In genomic region chr1:168348146-168348709, GRCh38 we compare ENCODE assay signal across 8 cellular contexts.
DNase-seq lines count a peak whose midpoint lies in the region; ATAC-seq lines count a peak whose summit lies in the region.

No MANE protein-coding gene starts in this region.

- peak; percentile 42 for ATAC-seq in activated CD4-positive, alpha-beta T cell treated with anti-CD3 and anti-CD28 coated beads for 36 hours
- no peak for ATAC-seq in stimulated activated memory B cell treated with anti-CD40 and anti-IgM and Interleukin-4, amounts not matched to agents 10 μg/mL and 1 μg/mL and 100 μg/mL, for 72 hours
- ATAC-seq in HG02759 (IDR thresholded peaks at IDR 0.05; ENCODE audit: unreplicated experiment), result no peak

- H3K4me3 ChIP-seq in esophagus (ENCODE audit: low read depth in 1 of 2, low read length in 2 of 2), result peak overlapping the region; percentile 17 to 58

- peaks cover 3% of the 10 kb centered on the region for H3K9me3 Mint-ChIP-seq in activated CD4-positive, alpha-beta T cell treated with anti-CD3 and anti-CD28 coated beads for 36 hours (ENCODE audit: low read depth)
- H3K9me3 Mint-ChIP-seq in stimulated activated memory B cell treated with anti-CD40 and anti-IgM and Interleukin-4, amounts not matched to agents 10 μg/mL and 1 μg/mL and 100 μg/mL, for 72 hours, result no peaks in the 10 kb centered on the region

- DNase-seq in activated CD4-positive, alpha-beta T cell treated with anti-CD3 and anti-CD28 coated beads for 36 hours, result peak; percentile 24
- no peak for DNase-seq in activated CD4-positive, alpha-beta T cell treated with anti-CD3 and anti-CD28 coated beads, Interleukin-2, amount 50 U/mL, for 1 hour
- DNase-seq in RPMI8226 (peak; percentile 64), midbrain (lab: John Stamatoyannopoulos, UW) (no peak), DMS53 treated with DMSO at 0.1 percent for 48 hours (lab: John Stamatoyannopoulos, UW; ENCODE audit: unreplicated experiment) (no peak)

- intact Hi-C loops in activated CD4-positive, alpha-beta T cell treated with anti-CD3 and anti-CD28 coated beads for 36 hours (cut with DNase I, micrococcal nuclease), result loop anchor here in 1 of 2 experiments (5.0 kb wide), 1 partner anchor 1544 kb away; the partner anchor contains the start of gene SCYL3

- H3K4me3 Mint-ChIP-seq in activated CD4-positive, alpha-beta T cell treated with anti-CD3 and anti-CD28 coated beads for 36 hours, result peak overlapping the region; percentile 78
- peak overlapping the region; percentile 86 for H3K4me3 Mint-ChIP-seq in stimulated activated memory B cell treated with anti-CD40 and anti-IgM and Interleukin-4, amounts not matched to agents 10 μg/mL and 1 μg/mL and 100 μg/mL, for 72 hours

- no peaks in the 10 kb centered on the region for H3K27me3 Mint-ChIP-seq in activated CD4-positive, alpha-beta T cell treated with anti-CD3 and anti-CD28 coated beads for 36 hours
- no peaks in the 10 kb centered on the region for H3K27me3 Mint-ChIP-seq in stimulated activated memory B cell treated with anti-CD40 and anti-IgM and Interleukin-4, amounts not matched to agents 10 μg/mL and 1 μg/mL and 100 μg/mL, for 72 hours

- H3K36me3 ChIP-seq in esophagus (ENCODE audit: control insufficient read depth in 2 of 2, insufficient read depth in 2 of 2, low read length in 1 of 2), result no peaks in the 10 kb centered on the region

- H3K9me3 ChIP-seq in esophagus (ENCODE audit: control insufficient read depth in 2 of 2, insufficient read depth in 1 of 2, low read depth in 1 of 2, low read length in 1 of 2), result no peaks in the 10 kb centered on the region

- WGBS in esophagus, 2 donors, result 38 to 47% methylated on average over 8 of the region's 8 CpGs

- peak overlapping the region; percentile 88 for H3K27ac Mint-ChIP-seq in activated CD4-positive, alpha-beta T cell treated with anti-CD3 and anti-CD28 coated beads for 36 hours
- H3K27ac Mint-ChIP-seq in stimulated activated memory B cell treated with anti-CD40 and anti-IgM and Interleukin-4, amounts not matched to agents 10 μg/mL and 1 μg/mL and 100 μg/mL, for 72 hours, result peak overlapping the region; percentile 87

- H3K4me1 ChIP-seq in esophagus (ENCODE audit: control insufficient read depth in 2 of 2, insufficient read depth in 2 of 2, low read length in 1 of 2), result no peaks in the 10 kb centered on the region

- no peaks in the 10 kb centered on the region for H3K27me3 ChIP-seq in esophagus (ENCODE audit: control insufficient read depth in 1 of 2, insufficient read depth in 2 of 2, low read length in 2 of 2)

- POLR2A ChIA-PET in activated CD4-positive, alpha-beta T cell treated with anti-CD3 and anti-CD28 coated beads for 36 hours (lab: Charles Lee), result interaction anchor here (0.7 kb wide), 2 partner anchors 50 to 1344 kb away, joined by 3 read pairs; no protein-coding TSS in a partner anchor

- no peak overlapping the region for H3K27ac ChIP-seq in esophagus (ENCODE audit: low read depth in 2 of 2, low read length in 1 of 2)

- peaks cover 3% of the 10 kb centered on the region for H3K36me3 Mint-ChIP-seq in activated CD4-positive, alpha-beta T cell treated with anti-CD3 and anti-CD28 coated beads for 36 hours (ENCODE audit: low read depth)
- H3K36me3 Mint-ChIP-seq in stimulated activated memory B cell treated with anti-CD40 and anti-IgM and Interleukin-4, amounts not matched to agents 10 μg/mL and 1 μg/mL and 100 μg/mL, for 72 hours, result no peaks in the 10 kb centered on the region

- CTCF ChIA-PET in activated CD4-positive, alpha-beta T cell treated with anti-CD3 and anti-CD28 coated beads for 36 hours (lab: Charles Lee), result interaction anchor here (0.7 to 9.5 kb wide), 3 partner anchors 16 to 91 kb away, joined by 3 to 97 read pairs (median 3); no protein-coding TSS in a partner anchor

- H3K4me1 Mint-ChIP-seq in activated CD4-positive, alpha-beta T cell treated with anti-CD3 and anti-CD28 coated beads for 36 hours, result peaks cover 15% of the 10 kb centered on the region
- peaks cover 13% of the 10 kb centered on the region for H3K4me1 Mint-ChIP-seq in stimulated activated memory B cell treated with anti-CD40 and anti-IgM and Interleukin-4, amounts not matched to agents 10 μg/mL and 1 μg/mL and 100 μg/mL, for 72 hours

Comparison
In these comparisons a context has a peak if more than half of its experiments do, and no peak if none do; other contexts are left out.
1. DNase-seq: peak in activated CD4-positive, alpha-beta T cell treated with anti-CD3 and anti-CD28 coated beads for 36 hours (single experiment) and RPMI8226 (single experiment); none in activated CD4-positive, alpha-beta T cell treated with anti-CD3 and anti-CD28 coated beads, Interleukin-2, amount 50 U/mL, for 1 hour (single experiment), midbrain (single experiment) and DMS53 treated with DMSO at 0.1 percent for 48 hours (single experiment).